10 cellular contexts compared by ENCODE assay signal in the genomic region with DNA sequence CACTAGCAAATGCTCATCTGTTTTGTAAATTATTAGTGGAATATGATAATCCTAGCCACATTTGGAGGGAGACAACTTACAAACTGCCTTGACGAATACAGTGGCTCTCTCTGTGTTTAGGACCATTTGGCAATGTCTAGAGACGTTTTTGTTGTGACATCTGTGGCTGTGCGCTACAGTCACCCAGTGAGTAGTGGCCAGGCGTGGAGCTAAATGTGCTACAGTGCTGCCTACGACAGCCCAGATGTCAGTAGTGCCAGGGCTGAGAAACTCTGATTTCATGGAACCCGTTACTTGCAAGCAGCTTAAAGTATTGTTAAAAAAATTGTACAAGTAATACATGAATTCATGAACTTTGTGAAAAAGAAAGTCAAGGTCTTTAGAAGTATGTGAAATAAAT. TPM values are rescaled to one million over a fixed set of nuclear protein-coding genes. Genes with fewer than 3 reads are reported as not detected.
DNase-seq lines count a peak whose midpoint lies in the region; TF ChIP-seq lines count a peak whose summit lies in the region.
"Not testable (repeated sequence)": the region's sequence is repeated elsewhere in the genome, so short reads cannot be mapped to it uniquely, and the experiment has no call there.
"Had no signal": no experiment of that assay in that cellular context is flagged by ENCODE, and none has a peak within 500 bp of the region (broad histone marks: within the 10 kb centered on the region; RNA-seq: fewer than 3 reads in every experiment).

No MANE protein-coding gene starts in this region.

- H3K4me1 ChIP-seq in SK-N-SH (ENCODE audit: control insufficient read depth in 1 of 2, insufficient read depth in 2 of 2, low read depth in 1 of 2, low read length in 1 of 2) = not testable (repeated sequence)

- not testable (repeated sequence) for H3K4me3 ChIP-seq in SK-N-SH (ENCODE audit: low read depth in 2 of 2, low read length in 1 of 2)
- H3K4me3 ChIP-seq in dorsolateral prefrontal cortex = peak overlapping the region in 5 of 59 donors; percentile 11 to 36 (median 15)

- intact Hi-C loops in dorsolateral prefrontal cortex (cut with DNase I); head of caudate nucleus (cut with DNase I); posterior cingulate gyrus (cut with DNase I): not testable (repeated sequence)

- CTCF ChIA-PET in SK-N-SH (lab: Yijun Ruan, JAX) = not testable (repeated sequence)

- not testable (repeated sequence) for H3K9me3 ChIP-seq in SK-N-SH

- H3F3A ChIP-seq in SK-N-SH (replicated peaks; ENCODE audit: insufficient read depth) = not testable (repeated sequence)

- H4K20me1 ChIP-seq in SK-N-SH (ENCODE audit: insufficient read depth) = not testable (repeated sequence)

- H3K9me2 ChIP-seq in SK-N-SH = not testable (repeated sequence)

- not testable (repeated sequence) for TF ChIP-seq CTCF in SK-N-SH (IDR thresholded peaks at IDR 0.05); dorsolateral prefrontal cortex (IDR thresholded peaks at IDR 0.05 in 54 of 56, conservative IDR thresholded peaks at IDR 0.05 in 2 of 56; ENCODE audit: low read depth in 1 of 56, partially characterized antibody in 56 of 56)

- H3K36me3 ChIP-seq in SK-N-SH (replicated peaks in 1 of 2; ENCODE audit: control insufficient read depth in 1 of 2, insufficient read depth in 2 of 2, low read length in 1 of 2) = not testable (repeated sequence)

- H3K27me3 ChIP-seq in SK-N-SH (ENCODE audit: insufficient read depth); dorsolateral prefrontal cortex; layer of hippocampus (ENCODE audit: control insufficient read depth, insufficient read depth, low read length): not testable (repeated sequence)

- H3K27ac ChIP-seq in SK-N-SH (ENCODE audit: low read depth in 2 of 2, low read length in 1 of 2) = peak overlapping the region in 1 of 2 experiments; percentile 64; a peak in 1 of 4 replicates
- peak overlapping the region in 44 of 59 donors; percentile 2 to 85 (median 58) for H3K27ac ChIP-seq in dorsolateral prefrontal cortex
- H3K27ac ChIP-seq in layer of hippocampus (ENCODE audit: low read depth, low read length) = peak overlapping the region; percentile 18

- not testable (repeated sequence) for H3K9ac ChIP-seq in SK-N-SH

- H3K4me2 ChIP-seq in SK-N-SH = not testable (repeated sequence)

- WGBS in SK-N-SH (ENCODE audit: low lambda C conversion rate) = 61% methylated on average over 6 of the region's 6 CpGs

- POLR2A ChIA-PET in SK-N-SH (lab: Yijun Ruan, JAX) = not testable (repeated sequence)

- not testable (repeated sequence) for TF ChIP-seq RAD21 in SK-N-SH (IDR thresholded peaks at IDR 0.05; ENCODE audit: low read length)

- not testable (repeated sequence) for H2AFZ ChIP-seq in SK-N-SH (ENCODE audit: low read depth)

- DNase-seq in Ammon's horn (ENCODE audit: low spot score) (peak; percentile 59), SK-N-SH (peak; percentile 9), dorsolateral prefrontal cortex (peak in 7 of 10 donors; percentile 16 to 75 (median 56)), head of caudate nucleus (peak in 38 of 42 donors; percentile 3 to 76 (median 40)), midbrain (lab: John Stamatoyannopoulos, UW) (peak; percentile 19), posterior cingulate gyrus (peak in 6 of 10 donors; percentile 11 to 91 (median 32)), superior temporal gyrus (ENCODE audit: extremely low spot score) (peak; percentile 42)

- TF ChIP-seq EP300 in SK-N-SH (IDR thresholded peaks at IDR 0.05; ENCODE audit: borderline replicate concordance in 1 of 2, low read depth in 1 of 2, low read length in 1 of 2) = not testable (repeated sequence)

- H3K79me2 ChIP-seq in SK-N-SH (ENCODE audit: insufficient read depth) = not testable (repeated sequence)

RNA-seq across cellular contexts. Expression of a gene that starts 4.7 kb away (rescaled TPM):
- 35.5 and 41.1 TPM in 2 replicates for polyA plus RNA-seq in SK-N-SH (2012; rRNA removed)
- polyA plus RNA-seq in SK-N-SH (2012; cell fraction: cytosol; rRNA removed) = 44.7 and 45.7 TPM in 2 replicates
- 70.0 and 77.0 TPM in 2 replicates for polyA plus RNA-seq in SK-N-SH (2012; cell fraction: nucleus; rRNA removed)
- 100 to 1,000 TPM in 51 of 120 experiments, 10 to 100 TPM in 69; 32.4 to 205 (median 93.2) TPM for total RNA-seq in dorsolateral prefrontal cortex

RNA-seq across cellular contexts. Expression of a gene that starts 13.8 kb away (rescaled TPM):
- 0.23 and 0.71 TPM in 2 replicates for polyA plus RNA-seq in SK-N-SH (2012; rRNA removed)
- 0.37 and 0.53 TPM in 2 replicates for polyA plus RNA-seq in SK-N-SH (2012; cell fraction: cytosol; rRNA removed)
- 0.26 and 0.31 TPM in 2 replicates for polyA plus RNA-seq in SK-N-SH (2012; cell fraction: nucleus; rRNA removed)
- 1 to 10 TPM in 66 of 120 experiments, under 1 TPM in 53, not detected in 1; 0.16 to 4.9 (median 1.1) TPM for total RNA-seq in dorsolateral prefrontal cortex
- total RNA-seq: CD4-positive, alpha-beta memory T cell; Daoy had no signal

Comparison
In these comparisons a context has a peak if more than half of its experiments do, and no peak if none do; other contexts are left out.
1. DNase-seq: peak in every context shown above with its lines; median percentile 59 in Ammon's horn; 56 in dorsolateral prefrontal cortex; 42 in superior temporal gyrus; 40 in head of caudate nucleus; 32 in posterior cingulate gyrus; 19 in midbrain; 9 in SK-N-SH.